ENCODE assay signal across 27 cellular contexts in genomic region chr1:86636898-86637297, GRCh38.
"Had no signal": no experiment of that assay in that cellular context is flagged by ENCODE, and none has a peak within 500 bp of the region (broad histone marks: within the 10 kb centered on the region; RNA-seq: fewer than 3 reads in every experiment).

No MANE protein-coding gene starts in this region.

- H3K4me1 ChIP-seq: esophagus muscularis mucosa had no signal

- ATAC-seq: activated CD4-positive, CD25-positive, alpha-beta regulatory T cell treated with anti-CD3 and anti-CD28 coated beads, Interleukin-2, amount 50 U/mL, for 24 hours; activated CD8-positive, alpha-beta T cell treated with anti-CD3 and anti-CD28 coated beads for 36 hours; activated T-cell treated with anti-CD3 and anti-CD28 coated beads, Interleukin-2, amount 50 U/mL, for 4 hours; activated T-helper 17 cell treated with anti-CD3 and anti-CD28 coated beads, Interleukin-2, amount 50 U/mL, for 72 hours; effector memory CD8-positive, alpha-beta T cell had no signal

- H3K27me3 ChIP-seq: brain microvascular endothelial cell, cardiac muscle cell, esophagus muscularis mucosa had no signal

- H3K4me3 ChIP-seq: cardiac muscle cell, coronary artery, esophagus muscularis mucosa had no signal

- H3K27ac ChIP-seq: brain microvascular endothelial cell, cardiac muscle cell, coronary artery, esophagus muscularis mucosa, VCaP had no signal

- DNase-seq: activated B cell treated with CpG ODN at 0.5 μM for 24 hours; activated CD4-positive, alpha-beta T cell treated with anti-CD3 and anti-CD28 coated beads for 48 hours; activated CD4-positive, alpha-beta T cell treated with anti-CD3 and anti-CD28 coated beads, Interleukin-2, amount 50 U/mL, for 1 hour; activated CD4-positive, alpha-beta T cell treated with anti-CD3 and anti-CD28 coated beads, Interleukin-2, amount 50 U/mL, for 48 hours; activated CD8-positive, alpha-beta memory T cell treated with anti-CD3 and anti-CD28 coated beads for 24 hours; activated CD8-positive, alpha-beta T cell treated with anti-CD3 and anti-CD28 coated beads for 36 hours; activated effector memory CD4-positive, alpha-beta T cell treated with Interleukin-2 at 50 U/mL for 16 hours; activated gamma-delta T cell treated with Interleukin-2 at 50 U/mL for 16 hours; activated naive CD4-positive, alpha-beta T cell treated with anti-CD3 and anti-CD28 coated beads, Interleukin-2, amount 50 U/mL, for 16 hours; activated naive CD4-positive, alpha-beta T cell treated with Interleukin-2 at 50 U/mL for 16 hours; activated T-cell treated with anti-CD3 and anti-CD28 coated beads, Interleukin-2, amount 50 U/mL, for 4 hours; amniotic stem cell; anterior cingulate cortex; brain microvascular endothelial cell; central memory CD4-positive, alpha-beta T cell; cerebellar nuclear complex; effector CD4-positive, alpha-beta T cell; effector memory CD8-positive, alpha-beta T cell; head of caudate nucleus; hippocampal formation; T-helper 2 cell had no signal

- H3K36me3 ChIP-seq: brain microvascular endothelial cell, cardiac muscle cell, esophagus muscularis mucosa had no signal
